In genomic region chr1:22828151-22828817, GRCh38 we compare ENCODE assay signal across 21 cellular contexts.
DNase-seq lines count a peak whose midpoint lies in the region; ATAC-seq and TF ChIP-seq lines count a peak whose summit lies in the region.
"Had no signal": no experiment of that assay in that cellular context is flagged by ENCODE, and none has a peak within 500 bp of the region (broad histone marks: within the 10 kb centered on the region; RNA-seq: fewer than 3 reads in every experiment).

No MANE protein-coding gene starts in this region.

- no peak overlapping the region for H3K4me2 ChIP-seq in mesenchymal stem cell (ENCODE audit: low read length, poor library complexity, severe bottlenecking)
- H3K4me2 ChIP-seq: KMS-11 had no signal

- no peak overlapping the region for H2BK5ac ChIP-seq in mesenchymal stem cell (ENCODE audit: low read depth, low read length, poor library complexity, severe bottlenecking)

- no peak overlapping the region for H2AK5ac ChIP-seq in mesenchymal stem cell (ENCODE audit: low read length, severe bottlenecking)

- H3K4ac ChIP-seq in mesenchymal stem cell (ENCODE audit: low read depth in 1 of 2, low read length in 2 of 2): peak overlapping the region in 1 of 2 experiments; percentile 6

- no peak overlapping the region for H3K18ac ChIP-seq in mesenchymal stem cell (ENCODE audit: low read depth in 1 of 2, low read length in 2 of 2)

- no peak overlapping the region for H3K23ac ChIP-seq in mesenchymal stem cell (ENCODE audit: low read length in 2 of 2)

- H3K27me3 ChIP-seq in mesenchymal stem cell (ENCODE audit: control insufficient read depth in 1 of 2, insufficient read depth in 1 of 2, low read length in 2 of 2): peaks cover 0 to 7% of the 10 kb centered on the region in 2 experiments
- H3K27me3 ChIP-seq in spleen (replicated peaks in 1 of 7): peaks cover 0 to 10% (median 0%) of the 10 kb centered on the region in 7 donors
- H3K27me3 ChIP-seq in gastroesophageal sphincter: peaks cover 14% of the 10 kb centered on the region
- H3K27me3 ChIP-seq in breast epithelium: no peaks in the 10 kb centered on the region
- H3K27me3 ChIP-seq: dorsolateral prefrontal cortex, SJSA1 had no signal

- H3K27ac ChIP-seq in mesenchymal stem cell (ENCODE audit: low read length, poor library complexity, severe bottlenecking) (no peak overlapping the region), spleen (no peak overlapping the region), gastroesophageal sphincter (no peak overlapping the region), breast epithelium (no peak overlapping the region)
- H3K27ac ChIP-seq: KMS-11, SJSA1, WERI-Rb-1 had no signal

- H2BK120ac ChIP-seq in mesenchymal stem cell (ENCODE audit: low read depth, low read length): no peak overlapping the region

- H3K36me3 ChIP-seq in mesenchymal stem cell (ENCODE audit: control insufficient read depth in 1 of 2, insufficient read depth in 2 of 2, low read depth in 1 of 2, low read length in 2 of 2) (peaks cover 0 to 6% of the 10 kb centered on the region in 2 experiments), spleen (no peaks in the 10 kb centered on the region), gastroesophageal sphincter (no peaks in the 10 kb centered on the region), breast epithelium (no peaks in the 10 kb centered on the region)
- H3K36me3 ChIP-seq: SJSA1, WERI-Rb-1 had no signal

- WGBS in mesenchymal stem cell: 78% methylated on average over 11 of the region's 11 CpGs
- WGBS in spleen, 5 donors: 80 to 91% (median 91%) methylated on average over 11 of the region's 11 CpGs
- WGBS in gastroesophageal sphincter (ENCODE audit: low coverage in 1 of 2), 2 donors: 79 to 81% methylated on average over 4 to 5 of the region's 11 CpGs

- no peak overlapping the region for H4K8ac ChIP-seq in mesenchymal stem cell (ENCODE audit: low read length)

- peak overlapping the region in 1 of 2 experiments; percentile 4 for H2BK12ac ChIP-seq in mesenchymal stem cell (ENCODE audit: low read length in 2 of 2)

- DNase-seq in Right ventricle myocardium superior (no peak), cardiac septum (ENCODE audit: low spot score) (no peak), astrocyte of the hippocampus (ENCODE audit: low read depth, low spot score) (peak; percentile 57), mesenchymal stem cell (peak; percentile 36), spleen (peak; percentile 34), T-helper 9 cell (no peak), breast epithelium (ENCODE audit: low spot score in 2 of 2) (no peak)
- DNase-seq: 8988T; activated CD4-positive, alpha-beta T cell treated with anti-CD3 and anti-CD28 coated beads, Interleukin-2, amount 10 ng/mL, durations not matched to agents 7 days and 5 days; activated naive CD4-positive, alpha-beta T cell treated with anti-CD3 and anti-CD28 coated beads, Interleukin-2, amount 10 ng/mL, durations not matched to agents 7 days and 5 days; AML-193; CD8-positive, alpha-beta memory T cell; cerebellar nuclear complex; GF-D8; natural killer cell; NCI-H510A treated with DMSO at 0.1 percent for 48 hours; WERI-Rb-1 had no signal

- H3K9me3 ChIP-seq in mesenchymal stem cell (ENCODE audit: control insufficient read depth, low read length) (no peaks in the 10 kb centered on the region), spleen (no peaks in the 10 kb centered on the region), gastroesophageal sphincter (no peaks in the 10 kb centered on the region), breast epithelium (no peaks in the 10 kb centered on the region)
- H3K9me3 ChIP-seq: SJSA1 had no signal

- H2AFZ ChIP-seq in mesenchymal stem cell (ENCODE audit: low read depth, low read length): no peak overlapping the region

- no peak for TF ChIP-seq POLR2A in spleen (IDR thresholded peaks at IDR 0.05)
- no peak for TF ChIP-seq POLR2A in gastroesophageal sphincter (IDR thresholded peaks at IDR 0.05)
- TF ChIP-seq POLR2A in breast epithelium (IDR thresholded peaks at IDR 0.05): no peak

- intact Hi-C loops in Right ventricle myocardium superior (cut with DNase I): no loop called here
- intact Hi-C loops in cardiac septum (cut with DNase I): no loop called here
- intact Hi-C loops in spleen (cut with DNase I; ENCODE audit: low total_unique reads): no loop called here
- intact Hi-C loops in breast epithelium (cut with DNase I; ENCODE audit: low total_unique reads): no loop called here

- H3K14ac ChIP-seq in mesenchymal stem cell (ENCODE audit: low read length in 2 of 2): no peak overlapping the region

- no peak overlapping the region for H2BK15ac ChIP-seq in mesenchymal stem cell (ENCODE audit: low read depth, poor library complexity, severe bottlenecking)

- TF ChIP-seq EP300 in gastroesophageal sphincter (IDR thresholded peaks at IDR 0.05): no peak

- no peak for TF ChIP-seq CTCF in spleen (IDR thresholded peaks at IDR 0.05 in 8 of 11, conservative IDR thresholded peaks at IDR 0.05 in 3 of 11)
- TF ChIP-seq CTCF in gastroesophageal sphincter (IDR thresholded peaks at IDR 0.05): no peak
- no peak for TF ChIP-seq CTCF in breast epithelium (IDR thresholded peaks at IDR 0.05)

- no peak overlapping the region for H3K4me3 ChIP-seq in mesenchymal stem cell (ENCODE audit: insufficient read depth in 1 of 2, low read depth in 1 of 2, low read length in 2 of 2)
- no peak overlapping the region for H3K4me3 ChIP-seq in spleen
- H3K4me3 ChIP-seq in gastroesophageal sphincter: no peak overlapping the region
- H3K4me3 ChIP-seq in breast epithelium: no peak overlapping the region
- H3K4me3 ChIP-seq: dorsolateral prefrontal cortex, SJSA1 had no signal

- H4K91ac ChIP-seq in mesenchymal stem cell (ENCODE audit: low read length): no peak overlapping the region

- peaks cover 19% of the 10 kb centered on the region for H3K79me1 ChIP-seq in mesenchymal stem cell (replicated peaks; ENCODE audit: low read length, poor library complexity, severe bottlenecking)

- no peak overlapping the region for H3K9ac ChIP-seq in mesenchymal stem cell (ENCODE audit: low read length)
- H3K9ac ChIP-seq: KMS-11 had no signal

- H3K4me1 ChIP-seq in mesenchymal stem cell (ENCODE audit: control insufficient read depth, insufficient read depth, low read depth, low read length) (peaks cover 52% of the 10 kb centered on the region), spleen (no peaks in the 10 kb centered on the region), gastroesophageal sphincter (peaks cover 0 to 13% (median 0%) of the 10 kb centered on the region in 3 donors), breast epithelium (peaks cover 0 to 10% of the 10 kb centered on the region in 2 donors)

- ATAC-seq in Right ventricle myocardium superior (ENCODE audit: poor library complexity) (peak; percentile 10), gastroesophageal sphincter (no peak)
- ATAC-seq: natural killer cell had no signal

Comparison
In these comparisons a context has a peak if more than half of its experiments do, and no peak if none do; other contexts are left out.
1. DNase-seq: peak in astrocyte of the hippocampus (single experiment), mesenchymal stem cell (single experiment) and spleen (single experiment); none in Right ventricle myocardium superior (single experiment), cardiac septum (single experiment), T-helper 9 cell (single experiment) and breast epithelium (0 of 2).